In the genomic region with DNA sequence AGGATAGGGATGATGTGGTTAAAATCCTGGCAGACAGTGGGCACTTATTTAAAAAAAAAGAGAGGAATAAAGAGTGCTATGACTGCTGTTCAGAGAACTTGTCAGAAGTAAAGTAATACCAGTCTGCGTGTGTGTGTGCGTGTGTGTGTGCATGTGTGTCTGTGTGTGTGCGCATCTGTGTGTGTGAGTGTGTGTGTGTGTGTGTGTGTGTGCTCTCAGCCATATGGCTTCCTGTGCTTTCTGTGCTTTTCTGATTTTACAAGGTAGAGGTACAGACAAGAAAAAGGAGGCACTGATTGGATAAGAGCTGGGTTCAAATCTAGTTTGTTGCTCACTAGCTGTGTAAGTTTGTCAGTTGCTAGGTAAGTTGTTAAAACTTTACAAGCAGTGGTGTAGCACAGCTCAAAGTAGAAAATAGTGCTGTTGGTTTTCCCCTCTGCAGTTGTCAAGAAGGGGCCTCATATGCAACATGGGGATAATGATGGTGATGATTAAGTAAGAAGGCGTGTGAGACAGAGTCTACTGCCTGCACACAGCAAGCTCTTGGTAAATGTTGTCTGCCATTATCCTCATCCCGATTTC, we compare ENCODE assay signal across 10 cellular contexts.
DNase-seq lines count a peak whose midpoint lies in the region; ATAC-seq, FAIRE-seq and TF ChIP-seq lines count a peak whose summit lies in the region.
"Had no signal": no experiment of that assay in that cellular context is flagged by ENCODE, and none has a peak within 500 bp of the region (broad histone marks: within the 10 kb centered on the region; RNA-seq: fewer than 3 reads in every experiment).

No MANE protein-coding gene starts in this region.

- TF ChIP-seq CTCF in CD4-positive, alpha-beta T cell (IDR thresholded peaks at IDR 0.05), result no peak
- no peak for TF ChIP-seq CTCF in ascending aorta (IDR thresholded peaks at IDR 0.05)

- H3K9me3 Mint-ChIP-seq in CD4-positive, alpha-beta T cell, result no peaks in the 10 kb centered on the region
- H3K9me3 Mint-ChIP-seq in activated naive CD4-positive, alpha-beta T cell treated with anti-CD3 and anti-CD28 coated beads, Interleukin-2, amount 50 U/mL, for 24 hours, result no peaks in the 10 kb centered on the region

- H3K27ac Mint-ChIP-seq in CD4-positive, alpha-beta T cell, result peak overlapping the region; percentile 93
- H3K27ac Mint-ChIP-seq in activated naive CD4-positive, alpha-beta T cell treated with anti-CD3 and anti-CD28 coated beads, Interleukin-2, amount 50 U/mL, for 24 hours, result peak overlapping the region; percentile 12

- peaks cover 56% of the 10 kb centered on the region for H3K4me1 Mint-ChIP-seq in CD4-positive, alpha-beta T cell (ENCODE audit: low read depth)
- peaks cover 54% of the 10 kb centered on the region for H3K4me1 Mint-ChIP-seq in activated naive CD4-positive, alpha-beta T cell treated with anti-CD3 and anti-CD28 coated beads, Interleukin-2, amount 50 U/mL, for 24 hours

- POLR2A ChIA-PET in CD4-positive, alpha-beta T cell (lab: Charles Lee), result interaction anchor here (1.0 to 1.7 kb wide), 3 partner anchors 42 to 154 kb away, joined by 4 to 6 read pairs (median 4); no protein-coding TSS in a partner anchor

- H3K36me3 Mint-ChIP-seq in CD4-positive, alpha-beta T cell (ENCODE audit: low read depth), result no peaks in the 10 kb centered on the region
- H3K36me3 Mint-ChIP-seq in activated naive CD4-positive, alpha-beta T cell treated with anti-CD3 and anti-CD28 coated beads, Interleukin-2, amount 50 U/mL, for 24 hours, result no peaks in the 10 kb centered on the region

- no peak overlapping the region for H3K4me3 Mint-ChIP-seq in CD4-positive, alpha-beta T cell
- H3K4me3 Mint-ChIP-seq in activated naive CD4-positive, alpha-beta T cell treated with anti-CD3 and anti-CD28 coated beads, Interleukin-2, amount 50 U/mL, for 24 hours, result no peak overlapping the region

- no peaks in the 10 kb centered on the region for H3K36me3 ChIP-seq in ascending aorta
- H3K36me3 ChIP-seq: left ventricle myocardium inferior had no signal

- no peaks in the 10 kb centered on the region for H3K27me3 Mint-ChIP-seq in CD4-positive, alpha-beta T cell
- H3K27me3 Mint-ChIP-seq in activated naive CD4-positive, alpha-beta T cell treated with anti-CD3 and anti-CD28 coated beads, Interleukin-2, amount 50 U/mL, for 24 hours, result no peaks in the 10 kb centered on the region

- CTCF ChIA-PET in CD4-positive, alpha-beta T cell (lab: Charles Lee), result interaction anchor here (0.6 kb wide), 1 partner anchor 32 kb away, joined by 4 read pairs; no protein-coding TSS in a partner anchor

- peak; percentile 95 for FAIRE-seq in HTR-8/SVneo (lab: Jason Lieb, UNC)

- no peaks in the 10 kb centered on the region for H3K27me3 ChIP-seq in CD4-positive, alpha-beta T cell (ENCODE audit: control insufficient read depth, insufficient read depth, low read length)
- H3K27me3 ChIP-seq in ascending aorta, result no peaks in the 10 kb centered on the region

- peaks cover 0 to 3% of the 10 kb centered on the region in 2 donors for H3K4me1 ChIP-seq in ascending aorta

- no peak overlapping the region for H3K27ac ChIP-seq in CD4-positive, alpha-beta T cell (ENCODE audit: low read depth, low read length)
- H3K27ac ChIP-seq in ascending aorta, result no peak overlapping the region
- H3K27ac ChIP-seq: left ventricle myocardium inferior had no signal

- H3K4me3 ChIP-seq in ascending aorta, result no peak overlapping the region
- H3K4me3 ChIP-seq: left ventricle myocardium inferior had no signal

- intact Hi-C loops in CD4-positive, alpha-beta T cell (cut with DNase I, micrococcal nuclease), result loop anchor here in 1 of 2 experiments (5.0 kb wide), 1 partner anchor 152 kb away; no protein-coding TSS in a partner anchor
- intact Hi-C loops in ascending aorta (cut with DNase I), result no loop called here

- peak; percentile 18 for ATAC-seq in CD4-positive, alpha-beta T cell (ENCODE audit: poor library complexity)
- ATAC-seq in HG03135 (IDR thresholded peaks at IDR 0.05; ENCODE audit: unreplicated experiment), result no peak
- no peak for ATAC-seq in GM18870 (IDR thresholded peaks at IDR 0.05; ENCODE audit: unreplicated experiment)

- no peaks in the 10 kb centered on the region for H3K9me3 ChIP-seq in CD4-positive, alpha-beta T cell (ENCODE audit: control insufficient read depth, low read length)
- H3K9me3 ChIP-seq in ascending aorta, result no peaks in the 10 kb centered on the region
- H3K9me3 ChIP-seq: left ventricle myocardium inferior had no signal

- DNase-seq in CD4-positive, alpha-beta T cell, result peak in 2 of 10 experiments; percentile 3 to 29
- peak; percentile 66 for DNase-seq in HTR-8/SVneo (ENCODE audit: insufficient read length, low spot score)
- peak; percentile 94 for DNase-seq in kidney tubule cell (ENCODE audit: low spot score)
- DNase-seq in effector CD8-positive, alpha-beta T cell (lab: John Stamatoyannopoulos, UW), result no peak
- no peak for DNase-seq in ascending aorta (ENCODE audit: low spot score in 2 of 2)
- DNase-seq: left ventricle myocardium inferior, NCI-H1105 treated with DMSO at 0.1 percent for 48 hours had no signal

Comparison
In these comparisons a context has a peak if more than half of its experiments do, and no peak if none do; other contexts are left out.
1. DNase-seq: peak in HTR-8/SVneo (single experiment) and kidney tubule cell (single experiment); none in effector CD8-positive, alpha-beta T cell (single experiment) and ascending aorta (0 of 2).